ENCODE assay signal across 26 cellular contexts in genomic region chr3:188692700-188693099, GRCh38.
"Had no signal": no experiment of that assay in that cellular context is flagged by ENCODE, and none has a peak within 500 bp of the region (broad histone marks: within the 10 kb centered on the region; RNA-seq: fewer than 3 reads in every experiment).

No MANE protein-coding gene starts in this region.

- H3K9ac ChIP-seq: KMS-11 had no signal

- ATAC-seq: K562, T-cell had no signal

- H3K4me3 ChIP-seq: K562, SJSA1, SK-N-MC had no signal

- DNase-seq: MV-4-11, NCI-H1048, NCI-H1105, NCI-H1417, NCI-H1436 treated with DMSO at 0.1 percent for 48 hours, NCI-H1694, NCI-H187 treated with DMSO at 0.1 percent for 48 hours, NCI-H2029 treated with DMSO at 0.1 percent for 48 hours, NCI-H2107, NCI-H2171, NCI-H226, NCI-H446, NCI-H510A, NCI-H524 treated with DMSO at 0.1 percent for 48 hours, NCI-H69, NCI-H774, Right ventricle myocardium superior, RPMI8226, SIG-M5, SW 1271, T-cell had no signal

- H3K27ac ChIP-seq: KMS-11, SJSA1, SK-N-MC had no signal

- FAIRE-seq: K562, RCC 7860 had no signal

- H3K4me2 ChIP-seq: KMS-11 had no signal

- H3K27me3 ChIP-seq: SJSA1 had no signal

- H3K9me3 ChIP-seq: SJSA1 had no signal
